Comparison of ENCODE assay signal across 8 cellular contexts in the genomic region with DNA sequence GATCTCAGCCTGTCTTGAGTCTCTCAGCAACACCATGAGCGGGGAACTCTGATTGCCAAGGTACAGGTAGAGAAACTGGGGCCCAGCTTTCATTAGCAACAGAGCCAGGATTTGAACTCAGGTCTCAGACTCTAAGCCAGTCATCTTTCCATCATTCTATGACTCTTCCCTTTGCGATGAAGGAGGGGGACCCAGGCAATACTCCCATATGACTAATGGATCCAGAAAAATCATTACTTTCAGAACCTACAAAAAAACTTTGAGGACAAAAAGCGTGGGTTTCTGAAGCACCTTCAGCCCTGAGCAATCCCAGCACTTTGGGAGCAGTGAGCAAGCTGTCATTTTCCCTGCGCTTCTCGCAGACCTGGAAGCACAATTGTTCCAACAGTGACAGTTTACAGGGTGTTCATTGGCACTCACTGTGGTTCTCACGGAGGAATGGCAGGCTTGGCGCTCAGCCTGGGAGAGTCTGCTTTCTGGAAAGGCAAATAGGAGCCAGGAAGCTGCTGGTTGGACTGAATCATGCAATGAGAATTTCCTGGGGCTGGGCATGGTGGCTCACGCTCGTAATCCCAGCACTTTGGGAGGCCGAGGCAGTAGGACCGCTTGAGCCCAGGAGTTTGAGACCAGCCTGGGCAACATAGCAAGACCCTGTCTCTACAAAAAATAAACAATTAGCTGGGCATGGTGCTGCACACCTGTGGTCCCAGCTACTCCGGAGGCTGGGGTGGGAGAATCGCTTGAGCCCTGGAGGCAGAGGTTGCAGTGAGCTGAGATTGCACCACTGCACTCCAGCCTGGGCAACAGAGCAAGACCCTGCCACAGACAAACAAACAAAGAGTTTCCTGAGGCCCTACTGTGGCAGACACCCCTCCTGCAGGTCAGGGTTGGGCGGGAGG. TPM values are rescaled to one million over a fixed set of nuclear protein-coding genes. Genes with fewer than 3 reads are reported as not detected.
DNase-seq lines count a peak whose midpoint lies in the region; ATAC-seq and TF ChIP-seq lines count a peak whose summit lies in the region.

No MANE protein-coding gene starts in this region.

- BruUV-seq in mammary epithelial cell (replicated peaks; lab: Mats Ljungman, UMichigan): no TSS peak

- H3K4me2 ChIP-seq in mammary epithelial cell (ENCODE audit: insufficient read depth, low read depth, low read length): peak overlapping the region; percentile 57

- WGBS in mammary epithelial cell (ENCODE audit: low coverage, missing lambda C conversion rate): 22% methylated on average over 12 of the region's 14 CpGs
- WGBS in right lobe of liver (ENCODE audit: insufficient coverage, low coverage, low lambda C conversion rate, missing lambda C conversion rate): 29% methylated on average over 10 of the region's 14 CpGs

- H3K9me3 ChIP-seq in mammary epithelial cell (replicated peaks; ENCODE audit: insufficient read depth, low read length) (no peaks in the 10 kb centered on the region), right lobe of liver (no peaks in the 10 kb centered on the region), vagina (no peaks in the 10 kb centered on the region)

- H3K27me3 ChIP-seq in mammary epithelial cell (ENCODE audit: insufficient read depth, low read length) (no peaks in the 10 kb centered on the region), right lobe of liver (no peaks in the 10 kb centered on the region), vagina (no peaks in the 10 kb centered on the region)

- no peaks in the 10 kb centered on the region for H4K20me1 ChIP-seq in mammary epithelial cell (ENCODE audit: insufficient read depth, low read length)

- peak overlapping the region; percentile 71 for H2AFZ ChIP-seq in mammary epithelial cell (ENCODE audit: low read depth, low read length)

- no peak overlapping the region for H3K4me3 ChIP-seq in mammary epithelial cell (replicated peaks in 1 of 3; ENCODE audit: insufficient read depth in 1 of 3, low read depth in 2 of 3, low read length in 3 of 3)
- no peak overlapping the region for H3K4me3 ChIP-seq in right lobe of liver
- no peak overlapping the region for H3K4me3 ChIP-seq in vagina

- TF ChIP-seq CTCF in mammary epithelial cell (conservative IDR thresholded peaks at IDR 0.05 in 1 of 2, IDR thresholded peaks at IDR 0.05 in 1 of 2; ENCODE audit: extremely low read depth in 1 of 2, insufficient read depth in 1 of 2, low read depth in 1 of 2, low read length in 2 of 2) (no peak), right lobe of liver (IDR thresholded peaks at IDR 0.05) (no peak), vagina (IDR thresholded peaks at IDR 0.05) (no peak)

- H3K4me1 ChIP-seq in mammary epithelial cell (ENCODE audit: insufficient read depth, low read length) (peaks cover 9% of the 10 kb centered on the region), right lobe of liver (peaks cover 0 to 2% (median 0%) of the 10 kb centered on the region in 4 donors), vagina (peaks cover 24% of the 10 kb centered on the region)

- H3K9ac ChIP-seq in mammary epithelial cell (ENCODE audit: insufficient read depth, low read length): peak overlapping the region; percentile 34

- in situ Hi-C loops in mammary epithelial cell (cut with MboI; ENCODE audit: low sequenced_read_pairs in 2 of 2): loop anchor here in 1 of 2 donors (25.0 kb wide), 1 partner anchor 124 kb away; no protein-coding TSS in a partner anchor

- no peaks in the 10 kb centered on the region for H3K79me2 ChIP-seq in mammary epithelial cell (ENCODE audit: insufficient read depth, low read length)

- intact Hi-C loops in mammary epithelial cell (cut with micrococcal nuclease): no loop called here
- intact Hi-C loops in right lobe of liver (cut with DNase I): loop anchor here in 1 of 2 donors (5.0 kb wide), 1 partner anchor 64 kb away; no protein-coding TSS in a partner anchor
- intact Hi-C loops in vagina (cut with DNase I): loop anchor here (5.0 kb wide), 1 partner anchor 64 kb away; no protein-coding TSS in a partner anchor

- H3K27ac ChIP-seq in mammary epithelial cell (ENCODE audit: insufficient read depth, low read depth, low read length) (peak overlapping the region; percentile 70), right lobe of liver (no peak overlapping the region), vagina (peak overlapping the region; percentile 61)

- H3K36me3 ChIP-seq in mammary epithelial cell (ENCODE audit: insufficient read depth, low read length) (no peaks in the 10 kb centered on the region), right lobe of liver (no peaks in the 10 kb centered on the region), vagina (no peaks in the 10 kb centered on the region)

- DNase-seq in AG08395 (ENCODE audit: low spot score): peak; percentile 94
- DNase-seq in LoVo (ENCODE audit: low spot score): peak; percentile 61
- peak; percentile 91 for DNase-seq in mammary epithelial cell
- peak; percentile 83 to 88 (median 86) for DNase-seq in right lobe of liver
- DNase-seq in vagina (ENCODE audit: extremely low spot score in 2 of 2): no peak
- no peak for DNase-seq in NCI-H1436 treated with DMSO at 0.1 percent for 48 hours (lab: John Stamatoyannopoulos, UW)
- DNase-seq in stimulated activated CD4-positive, alpha-beta T cell treated with anti-CD3 and anti-CD28 coated beads, Interleukin-2, amount 100 ng/mL, for 24 hours: no peak
- no peak for DNase-seq in SKM-1 treated with dmso at 0.1 percent for 144 hours (lab: John Stamatoyannopoulos, UW; ENCODE audit: unreplicated experiment)

- TF ChIP-seq POLR2A in right lobe of liver (IDR thresholded peaks at IDR 0.05) (no peak), vagina (IDR thresholded peaks at IDR 0.05) (no peak)

- peak; percentile 89 to 95 (median 91) for ATAC-seq in right lobe of liver

- dilution Hi-C loops in mammary epithelial cell (cut with HindIII; ENCODE audit: low sequenced_read_pairs): loop anchor here (5.0 kb wide), 3 partner anchors 46 to 101 kb away; no protein-coding TSS in a partner anchor

- CTCF ChIA-PET in mammary epithelial cell (lab: Charles Lee; ENCODE audit: low non-redundant PET): interaction anchor here (0.8 kb wide), 1 partner anchor 115 kb away, joined by 4 read pairs; no protein-coding TSS in a partner anchor

RNA-seq across cellular contexts. Expression of a gene that starts 40.1 kb away (rescaled TPM):
- not detected for total RNA-seq in mammary epithelial cell
- polyA plus RNA-seq in mammary epithelial cell: not detected
- polyA minus RNA-seq in mammary epithelial cell: not detected
- not detected for total RNA-seq in right lobe of liver
- total RNA-seq in vagina: not detected

RNA-seq across cellular contexts. Expression of a gene that starts 40.5 kb away (rescaled TPM):
- total RNA-seq in mammary epithelial cell (under 1 TPM in 1 of 2 donors, not detected in 1; 0.67 TPM), right lobe of liver (not detected), vagina (not detected)
- 0.08 TPM for polyA plus RNA-seq in mammary epithelial cell
- polyA minus RNA-seq in mammary epithelial cell: not detected

Comparison
In these comparisons a context has a peak if more than half of its experiments do, and no peak if none do; other contexts are left out.
1. DNase-seq: peak in AG08395 (single experiment), LoVo (single experiment), mammary epithelial cell (single experiment) and right lobe of liver (3 of 3); none in vagina (0 of 2), NCI-H1436 treated with DMSO at 0.1 percent for 48 hours (single experiment), stimulated activated CD4-positive, alpha-beta T cell treated with anti-CD3 and anti-CD28 coated beads, Interleukin-2, amount 100 ng/mL, for 24 hours (0 of 2) and SKM-1 treated with dmso at 0.1 percent for 144 hours (single experiment).
2. H3K27ac ChIP-seq: peak in mammary epithelial cell (single experiment) and vagina (single experiment); none in right lobe of liver (0 of 3).